Comparison of ENCODE assay signal across 10 cellular contexts in genomic region chr14:104895786-104896642, GRCh38. TPM values are rescaled to one million over a fixed set of nuclear protein-coding genes. Genes with fewer than 3 reads are reported as not detected.
DNase-seq lines count a peak whose midpoint lies in the region; ATAC-seq, FAIRE-seq and TF ChIP-seq lines count a peak whose summit lies in the region.
"Had no signal": no experiment of that assay in that cellular context is flagged by ENCODE, and none has a peak within 500 bp of the region (broad histone marks: within the 10 kb centered on the region; RNA-seq: fewer than 3 reads in every experiment).

No MANE protein-coding gene starts in this region.

- H2AFZ ChIP-seq in OCI-LY7 (ENCODE audit: low read length), result no peak overlapping the region

- no peaks in the 10 kb centered on the region for H4K20me1 ChIP-seq in OCI-LY7 (ENCODE audit: insufficient read depth, low read length)

- ATAC-seq in body of pancreas, result peak; percentile 62
- ATAC-seq in HG02870 (IDR thresholded peaks at IDR 0.05; ENCODE audit: unreplicated experiment), result no peak

- no peak overlapping the region for H3K4me3 ChIP-seq in body of pancreas
- H3K4me3 ChIP-seq in ovary, result no peak overlapping the region
- no peak overlapping the region for H3K4me3 ChIP-seq in OCI-LY7 (ENCODE audit: low read depth, low read length, poor library complexity, severe bottlenecking)

- intact Hi-C loops in body of pancreas (cut with DNase I), result no loop called here
- intact Hi-C loops in ovary (cut with DNase I), result loop anchor here in 3 of 4 donors (2.0 to 5.0 kb wide), 2 partner anchors 151 kb away; no protein-coding TSS in a partner anchor
- intact Hi-C loops in OCI-LY7 (cut with micrococcal nuclease; ENCODE audit: unreplicated experiment), result loop anchor here (1.0 to 2.0 kb wide), 4 partner anchors 31 to 149 kb away; no protein-coding TSS in a partner anchor

- 19 to 24% methylated on average over 6 to 33 of the region's 33 CpGs for WGBS in body of pancreas, 2 donors
- 54 to 71% (median 64%) methylated on average over 32 to 33 of the region's 33 CpGs for WGBS in ovary, 3 donors

- no peak for FAIRE-seq in GM12892 (lab: Jason Lieb, UNC)
- FAIRE-seq: keratinocyte had no signal

- no TSS peak for BruUV-seq in OCI-LY7 (replicated peaks; lab: Mats Ljungman, UMichigan)

- H3K27ac ChIP-seq in body of pancreas (peak overlapping the region; percentile 50 to 91 (median 82)), ovary (no peak overlapping the region), OCI-LY7 (ENCODE audit: low read depth, low read length, poor library complexity, severe bottlenecking) (no peak overlapping the region)

- H3K4me1 ChIP-seq in body of pancreas, result peaks cover 32% of the 10 kb centered on the region
- no peaks in the 10 kb centered on the region for H3K4me1 ChIP-seq in ovary (ENCODE audit: insufficient read depth)
- no peaks in the 10 kb centered on the region for H3K4me1 ChIP-seq in OCI-LY7 (ENCODE audit: insufficient read depth, low read length, poor library complexity, severe bottlenecking)

- H3K9me3 ChIP-seq in body of pancreas, result no peaks in the 10 kb centered on the region
- H3K9me3 ChIP-seq in ovary, result no peaks in the 10 kb centered on the region
- H3K9me3 ChIP-seq in OCI-LY7 (ENCODE audit: low read length), result no peaks in the 10 kb centered on the region

- no peak overlapping the region for H3K4me2 ChIP-seq in OCI-LY7 (ENCODE audit: low read length)

- peak; percentile 19 for DNase-seq in GM12892 (ENCODE audit: insufficient read length)
- peak; percentile 72 to 81 for DNase-seq in NCI-H187 (lab: John Stamatoyannopoulos, UW)
- peak; percentile 85 to 93 (median 92) for DNase-seq in body of pancreas
- peak; percentile 18 to 43 (median 29) for DNase-seq in ovary
- DNase-seq in HuH-7.5 (ENCODE audit: low spot score), result no peak
- DNase-seq in OCI-LY7 (ENCODE audit: low spot score), result no peak
- DNase-seq in HuH-7 (ENCODE audit: low spot score), result no peak

- no peaks in the 10 kb centered on the region for H3K9me2 ChIP-seq in OCI-LY7 (ENCODE audit: insufficient read depth, low read length)

- TF ChIP-seq EP300 in ovary (IDR thresholded peaks at IDR 0.05), result no peak

- H3K27me3 ChIP-seq in body of pancreas, result no peaks in the 10 kb centered on the region
- no peaks in the 10 kb centered on the region for H3K27me3 ChIP-seq in ovary

- H3K36me3 ChIP-seq in body of pancreas (replicated peaks in 1 of 2; ENCODE audit: insufficient read depth in 1 of 2, low read depth in 2 of 2) (no peaks in the 10 kb centered on the region), ovary (no peaks in the 10 kb centered on the region), OCI-LY7 (ENCODE audit: insufficient read depth, low read length) (no peaks in the 10 kb centered on the region)

- POLR2A ChIA-PET in OCI-LY7 (lab: Charles Lee), result no interaction called here

- CTCF ChIA-PET in OCI-LY7 (lab: Charles Lee; ENCODE audit: unreplicated experiment), result no interaction called here

- H3K79me2 ChIP-seq in OCI-LY7 (ENCODE audit: insufficient read depth, low read depth, low read length), result no peaks in the 10 kb centered on the region

- TF ChIP-seq POLR2A in GM12892 (IDR thresholded peaks at IDR 0.05; ENCODE audit: low read depth, low read length) (no peak), body of pancreas (IDR thresholded peaks at IDR 0.05) (peak in 2 of 3 donors; percentile 39 to 56), ovary (IDR thresholded peaks at IDR 0.05) (no peak)

- TF ChIP-seq CTCF in body of pancreas (IDR thresholded peaks at IDR 0.05) (no peak), ovary (IDR thresholded peaks at IDR 0.05) (no peak), OCI-LY7 (conservative IDR thresholded peaks at IDR 0.05; ENCODE audit: low read length) (no peak)

RNA-seq across cellular contexts. Expression of gene PLD4, which starts 28.7 kb away (rescaled TPM):
- 0.30 TPM for polyA plus RNA-seq in GM12892 (2012; ENCODE audit: missing spikeins)
- total RNA-seq in body of pancreas (not detected), ovary (1 to 10 TPM in 4 of 7 donors, under 1 TPM in 2, not detected in 1; 0.32 to 3.2 (median 1.4) TPM), OCI-LY7 (2022) (3.7 and 5.1 TPM in 2 replicates)
- under 1 TPM; 0.12 to 0.48 TPM for polyA plus RNA-seq in ovary
- total RNA-seq in OCI-LY7 (2014; rRNA removed; shearing (Covaris generic)), result 0.66 TPM in 1 of 2 replicates, not detected in the other
- total RNA-seq: dermis microvascular lymphatic vessel endothelial cell had no signal
- polyA plus RNA-seq: keratinocyte had no signal

RNA-seq across cellular contexts. Expression of gene CEP170B, which starts 30.9 kb away (rescaled TPM):
- polyA plus RNA-seq in GM12892 (2012; ENCODE audit: missing spikeins), result not detected
- total RNA-seq in body of pancreas, result 10 to 100 TPM; 23.6 to 41.9 TPM
- total RNA-seq in ovary, result 10 to 100 TPM in 4 of 7 donors, 1 to 10 TPM in 3; 3.0 to 22.7 (median 11.7) TPM
- polyA plus RNA-seq in ovary, result 1 to 10 TPM; 1.9 to 5.1 TPM
- total RNA-seq in OCI-LY7 (2014; rRNA removed; shearing (Covaris generic)), result 0.16 TPM in 1 of 2 replicates, not detected in the other
- 0.09 and 0.10 TPM in 2 replicates for total RNA-seq in OCI-LY7 (2022)

Comparison
In these comparisons a context has a peak if more than half of its experiments do, and no peak if none do; other contexts are left out.
1. DNase-seq: peak in GM12892 (single experiment), NCI-H187 (2 of 2), body of pancreas (4 of 4) and ovary (5 of 5); none in HuH-7.5 (single experiment), OCI-LY7 (single experiment) and HuH-7 (single experiment).
2. POLR2A ChIP-seq: peak in body of pancreas (2 of 3); none in GM12892 (single experiment) and ovary (single experiment).
3. H3K27ac ChIP-seq: peak in body of pancreas (4 of 4); none in ovary (0 of 2) and OCI-LY7 (single experiment).